ENCODE assay signal across 1 cellular context in genomic region chr9:132638240-132638639, GRCh38.
TF ChIP-seq lines count a peak whose summit lies in the region.

No MANE protein-coding gene starts in this region.

TF ChIP-seq in IMR-90, 13 proteins besides CTCF, POLR2A, EP300 and RAD21:
- TF ChIP-seq CEBPB (IDR thresholded peaks at IDR 0.05; ENCODE audit: low read depth, low read length) = peak; percentile 87
- no peak for TF ChIP-seq MAZ (IDR thresholded peaks at IDR 0.05; ENCODE audit: borderline replicate concordance, low read depth, low read length)
